1 cellular context compared by ENCODE assay signal in genomic region chr18:524496-524895, GRCh38.
TF ChIP-seq lines count a peak whose summit lies in the region.

No MANE protein-coding gene starts in this region.

TF ChIP-seq in HepG2, 621 proteins besides CTCF, POLR2A, EP300 and RAD21 (continued from another document):
- no peak for TF ChIP-seq MIER3 (CRISPR knock-in tag; IDR thresholded peaks at IDR 0.05; ENCODE audit: borderline replicate concordance)
TF ChIP-seq in HepG2: peak in this region for 0.
